ENCODE assay signal across 1 cellular context in the genomic region with DNA sequence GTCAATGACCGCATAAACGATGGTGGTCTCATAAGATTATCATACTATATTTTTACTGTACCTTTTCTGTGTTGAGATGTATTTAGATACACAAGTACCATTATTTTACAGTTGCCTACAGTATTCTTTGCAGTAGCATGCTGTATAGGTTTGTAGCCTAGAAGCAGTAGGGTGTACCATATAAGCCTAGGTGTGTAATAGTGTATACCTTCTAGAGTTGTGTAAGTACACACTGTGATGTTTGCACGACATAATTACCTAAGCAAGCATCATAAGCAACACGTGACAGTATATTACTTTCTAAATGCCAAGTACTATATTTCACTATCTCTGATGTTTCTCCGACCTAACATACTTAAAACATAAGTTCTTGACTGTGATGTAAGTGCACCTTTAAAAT.
TF ChIP-seq lines count a peak whose summit lies in the region.

No MANE protein-coding gene starts in this region.

TF ChIP-seq in GM23338, 12 proteins besides CTCF, POLR2A, EP300 and RAD21 (continued from another document):
- TF ChIP-seq, protein P1, sequence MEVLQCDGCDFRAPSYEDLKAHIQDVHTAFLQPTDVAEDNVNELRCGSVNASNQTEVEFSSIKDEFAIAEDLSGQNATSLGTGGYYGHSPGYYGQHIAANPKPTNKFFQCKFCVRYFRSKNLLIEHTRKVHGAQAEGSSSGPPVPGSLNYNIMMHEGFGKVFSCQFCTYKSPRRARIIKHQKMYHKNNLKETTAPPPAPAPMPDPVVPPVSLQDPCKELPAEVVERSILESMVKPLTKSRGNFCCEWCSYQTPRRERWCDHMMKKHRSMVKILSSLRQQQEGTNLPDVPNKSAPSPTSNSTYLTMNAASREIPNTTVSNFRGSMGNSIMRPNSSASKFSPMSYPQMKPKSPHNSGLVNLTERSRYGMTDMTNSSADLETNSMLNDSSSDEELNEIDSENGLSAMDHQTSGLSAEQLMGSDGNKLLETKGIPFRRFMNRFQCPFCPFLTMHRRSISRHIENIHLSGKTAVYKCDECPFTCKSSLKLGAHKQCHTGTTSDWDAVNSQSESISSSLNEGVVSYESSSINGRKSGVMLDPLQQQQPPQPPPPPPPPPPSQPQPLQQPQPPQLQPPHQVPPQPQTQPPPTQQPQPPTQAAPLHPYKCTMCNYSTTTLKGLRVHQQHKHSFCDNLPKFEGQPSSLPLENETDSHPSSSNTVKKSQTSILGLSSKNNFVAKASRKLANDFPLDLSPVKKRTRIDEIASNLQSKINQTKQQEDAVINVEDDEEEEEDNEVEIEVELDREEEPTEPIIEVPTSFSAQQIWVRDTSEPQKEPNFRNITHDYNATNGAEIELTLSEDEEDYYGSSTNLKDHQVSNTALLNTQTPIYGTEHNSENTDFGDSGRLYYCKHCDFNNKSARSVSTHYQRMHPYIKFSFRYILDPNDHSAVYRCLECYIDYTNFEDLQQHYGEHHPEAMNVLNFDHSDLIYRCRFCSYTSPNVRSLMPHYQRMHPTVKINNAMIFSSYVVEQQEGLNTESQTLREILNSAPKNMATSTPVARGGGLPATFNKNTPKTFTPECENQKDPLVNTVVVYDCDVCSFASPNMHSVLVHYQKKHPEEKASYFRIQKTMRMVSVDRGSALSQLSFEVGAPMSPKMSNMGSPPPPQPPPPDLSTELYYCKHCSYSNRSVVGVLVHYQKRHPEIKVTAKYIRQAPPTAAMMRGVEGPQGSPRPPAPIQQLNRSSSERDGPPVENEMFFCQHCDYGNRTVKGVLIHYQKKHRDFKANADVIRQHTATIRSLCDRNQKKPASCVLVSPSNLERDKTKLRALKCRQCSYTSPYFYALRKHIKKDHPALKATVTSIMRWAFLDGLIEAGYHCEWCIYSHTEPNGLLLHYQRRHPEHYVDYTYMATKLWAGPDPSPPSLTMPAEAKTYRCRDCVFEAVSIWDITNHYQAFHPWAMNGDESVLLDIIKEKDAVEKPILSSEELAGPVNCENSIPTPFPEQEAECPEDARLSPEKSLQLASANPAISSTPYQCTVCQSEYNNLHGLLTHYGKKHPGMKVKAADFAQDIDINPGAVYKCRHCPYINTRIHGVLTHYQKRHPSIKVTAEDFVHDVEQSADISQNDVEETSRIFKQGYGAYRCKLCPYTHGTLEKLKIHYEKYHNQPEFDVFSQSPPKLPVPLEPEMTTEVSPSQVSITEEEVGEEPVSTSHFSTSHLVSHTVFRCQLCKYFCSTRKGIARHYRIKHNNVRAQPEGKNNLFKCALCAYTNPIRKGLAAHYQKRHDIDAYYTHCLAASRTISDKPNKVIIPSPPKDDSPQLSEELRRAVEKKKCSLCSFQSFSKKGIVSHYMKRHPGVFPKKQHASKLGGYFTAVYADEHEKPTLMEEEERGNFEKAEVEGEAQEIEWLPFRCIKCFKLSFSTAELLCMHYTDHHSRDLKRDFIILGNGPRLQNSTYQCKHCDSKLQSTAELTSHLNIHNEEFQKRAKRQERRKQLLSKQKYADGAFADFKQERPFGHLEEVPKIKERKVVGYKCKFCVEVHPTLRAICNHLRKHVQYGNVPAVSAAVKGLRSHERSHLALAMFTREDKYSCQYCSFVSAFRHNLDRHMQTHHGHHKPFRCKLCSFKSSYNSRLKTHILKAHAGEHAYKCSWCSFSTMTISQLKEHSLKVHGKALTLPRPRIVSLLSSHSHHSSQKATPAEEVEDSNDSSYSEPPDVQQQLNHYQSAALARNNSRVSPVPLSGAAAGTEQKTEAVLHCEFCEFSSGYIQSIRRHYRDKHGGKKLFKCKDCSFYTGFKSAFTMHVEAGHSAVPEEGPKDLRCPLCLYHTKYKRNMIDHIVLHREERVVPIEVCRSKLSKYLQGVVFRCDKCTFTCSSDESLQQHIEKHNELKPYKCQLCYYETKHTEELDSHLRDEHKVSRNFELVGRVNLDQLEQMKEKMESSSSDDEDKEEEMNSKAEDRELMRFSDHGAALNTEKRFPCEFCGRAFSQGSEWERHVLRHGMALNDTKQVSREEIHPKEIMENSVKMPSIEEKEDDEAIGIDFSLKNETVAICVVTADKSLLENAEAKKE (CRISPR knock-in tag; IDR thresholded peaks at IDR 0.05), result no peak
- TF ChIP-seq POLR2AphosphoS5 (IDR thresholded peaks at IDR 0.05; ENCODE audit: low read depth) (no peak), EZH2 (IDR thresholded peaks at IDR 0.05; ENCODE audit: low read depth, unreplicated experiment) (no peak)
